ENCODE assay signal across 2 cellular contexts in genomic region chr1:153602749-153603148, GRCh38.
TF ChIP-seq lines count a peak whose summit lies in the region.

No MANE protein-coding gene starts in this region.

TF ChIP-seq in endothelial cell of umbilical vein, 7 proteins besides CTCF, POLR2A, EP300 and RAD21:
- TF ChIP-seq GATA2 (IDR thresholded peaks at IDR 0.05; ENCODE audit: insufficient read depth, insufficient read length, low read depth, low read length) (no peak), MYC (IDR thresholded peaks at IDR 0.05; ENCODE audit: low read depth, low read length) (no peak), EZH2 (IDR thresholded peaks at IDR 0.05; ENCODE audit: borderline replicate concordance, low read depth, low read length, severe bottlenecking) (no peak), POLR2AphosphoS5 (IDR thresholded peaks at IDR 0.05; ENCODE audit: insufficient read depth, low read depth, low read length) (no peak), FOS (IDR thresholded peaks at IDR 0.05; ENCODE audit: borderline replicate concordance, insufficient read depth, low read length) (no peak), JUN (IDR thresholded peaks at IDR 0.05; ENCODE audit: borderline replicate concordance, insufficient read depth, insufficient read length, low read depth) (no peak), MAX (IDR thresholded peaks at IDR 0.05; ENCODE audit: insufficient read depth, insufficient read length) (no peak)

TF ChIP-seq in SK-N-SH, 30 proteins besides CTCF, POLR2A, EP300 and RAD21:
- TF ChIP-seq GATA2 (CRISPR knock-in tag; IDR thresholded peaks at IDR 0.05) (no peak), PBX3 (IDR thresholded peaks at IDR 0.05) (no peak), USF1 (IDR thresholded peaks at IDR 0.05; ENCODE audit: borderline replicate concordance, low read depth) (no peak), NRF1 (IDR thresholded peaks at IDR 0.05; ENCODE audit: low read depth, low read length) (no peak), USF2 (IDR thresholded peaks at IDR 0.05; ENCODE audit: borderline replicate concordance, low read depth, low read length) (no peak), ELF1 (IDR thresholded peaks at IDR 0.05) (no peak), IRF3 (IDR thresholded peaks at IDR 0.05; ENCODE audit: low read depth, low read length) (no peak), GABPA (IDR thresholded peaks at IDR 0.05; ENCODE audit: low read depth) (no peak), TAF1 (IDR thresholded peaks at IDR 0.05; ENCODE audit: borderline replicate concordance, low read depth, low read length) (no peak), TEAD4 (IDR thresholded peaks at IDR 0.05; ENCODE audit: borderline replicate concordance, insufficient read depth) (no peak), POLR2AphosphoS5 (IDR thresholded peaks at IDR 0.05; ENCODE audit: low read depth, low read length) (no peak), ZBTB33 (IDR thresholded peaks at IDR 0.05; ENCODE audit: borderline replicate concordance, low read depth) (no peak), NFIC (IDR thresholded peaks at IDR 0.05; ENCODE audit: borderline replicate concordance) (no peak), RCOR1 (IDR thresholded peaks at IDR 0.05; ENCODE audit: low read length) (no peak), MAX (IDR thresholded peaks at IDR 0.05; ENCODE audit: low read depth) (no peak), FOXM1 (IDR thresholded peaks at IDR 0.05; ENCODE audit: low read depth) (no peak), SIN3A (IDR thresholded peaks at IDR 0.05; ENCODE audit: borderline replicate concordance, low read depth, low read length) (no peak), REST (IDR thresholded peaks at IDR 0.05; ENCODE audit: low read depth, low read length) (no peak)
